Comparison of ENCODE assay signal across 29 cellular contexts in genomic region chr14:68178282-68178681, GRCh38.
DNase-seq lines count a peak whose midpoint lies in the region; TF ChIP-seq lines count a peak whose summit lies in the region.
"Had no signal": no experiment of that assay in that cellular context is flagged by ENCODE, and none has a peak within 500 bp of the region (broad histone marks: within the 10 kb centered on the region; RNA-seq: fewer than 3 reads in every experiment).

No MANE protein-coding gene starts in this region.

- H3K4me3 Mint-ChIP-seq in mesothelial cell of epicardium: no peak overlapping the region
- no peak overlapping the region for H3K4me3 Mint-ChIP-seq in activated T-helper 2 cell treated with anti-CD3 and anti-CD28 coated beads, Interferon-gamma antibody, Interleukin-2, Interleukin-4, amounts not matched to agents 10 μg/mL and 5 μg/mL and 100 μg/mL, durations not matched to agents 14 hours and 24 hours and 36 hours (ENCODE audit: low read depth)
- H3K4me3 Mint-ChIP-seq: activated CD4-positive, alpha-beta memory T cell treated with anti-CD3 and anti-CD28 coated beads for 36 hours; activated naive CD4-positive, alpha-beta T cell treated with anti-CD3 and anti-CD28 coated beads, Interleukin-2, amount 50 U/mL, for 24 hours; IgD-negative memory B cell; immature natural killer cell; neural progenitor cell; T-helper 17 cell had no signal

- peaks cover 83% of the 10 kb centered on the region for H3K4me1 Mint-ChIP-seq in mesothelial cell of epicardium
- peaks cover 29% of the 10 kb centered on the region for H3K4me1 Mint-ChIP-seq in activated T-helper 2 cell treated with anti-CD3 and anti-CD28 coated beads, Interferon-gamma antibody, Interleukin-2, Interleukin-4, amounts not matched to agents 10 μg/mL and 5 μg/mL and 100 μg/mL, durations not matched to agents 14 hours and 24 hours and 36 hours (ENCODE audit: low read depth)

- peak overlapping the region; percentile 24; the same call in 1 of the 2 replicates for H3K27ac ChIP-seq in VCaP
- H3K27ac ChIP-seq: C4-2B, cardiac muscle cell, neural progenitor cell, RWPE1, stomach, tibial artery had no signal

- peak overlapping the region; percentile 89 for H3K27ac Mint-ChIP-seq in mesothelial cell of epicardium
- H3K27ac Mint-ChIP-seq in activated T-helper 2 cell treated with anti-CD3 and anti-CD28 coated beads, Interferon-gamma antibody, Interleukin-2, Interleukin-4, amounts not matched to agents 10 μg/mL and 5 μg/mL and 100 μg/mL, durations not matched to agents 14 hours and 24 hours and 36 hours: no peak overlapping the region
- H3K27ac Mint-ChIP-seq: activated CD4-positive, alpha-beta memory T cell treated with anti-CD3 and anti-CD28 coated beads for 36 hours; activated naive CD4-positive, alpha-beta T cell treated with anti-CD3 and anti-CD28 coated beads, Interleukin-2, amount 50 U/mL, for 24 hours; IgD-negative memory B cell; immature natural killer cell; neural progenitor cell; T-helper 17 cell had no signal

- TF ChIP-seq CTCF in VCaP (conservative IDR thresholded peaks at IDR 0.05) (no peak), mesothelial cell of epicardium (IDR thresholded peaks at IDR 0.05; ENCODE audit: unreplicated experiment) (no peak)

- H3K9me3 Mint-ChIP-seq in mesothelial cell of epicardium: no peaks in the 10 kb centered on the region
- H3K9me3 Mint-ChIP-seq in activated T-helper 2 cell treated with anti-CD3 and anti-CD28 coated beads, Interferon-gamma antibody, Interleukin-2, Interleukin-4, amounts not matched to agents 10 μg/mL and 5 μg/mL and 100 μg/mL, durations not matched to agents 14 hours and 24 hours and 36 hours: no peaks in the 10 kb centered on the region
- H3K9me3 Mint-ChIP-seq: activated CD4-positive, alpha-beta memory T cell treated with anti-CD3 and anti-CD28 coated beads for 36 hours; activated naive CD4-positive, alpha-beta T cell treated with anti-CD3 and anti-CD28 coated beads, Interleukin-2, amount 50 U/mL, for 24 hours; IgD-negative memory B cell; immature natural killer cell; neural progenitor cell had no signal

- H3K27me3 Mint-ChIP-seq in mesothelial cell of epicardium (ENCODE audit: low read depth): no peaks in the 10 kb centered on the region
- no peaks in the 10 kb centered on the region for H3K27me3 Mint-ChIP-seq in activated T-helper 2 cell treated with anti-CD3 and anti-CD28 coated beads, Interferon-gamma antibody, Interleukin-2, Interleukin-4, amounts not matched to agents 10 μg/mL and 5 μg/mL and 100 μg/mL, durations not matched to agents 14 hours and 24 hours and 36 hours (ENCODE audit: low read depth)
- H3K27me3 Mint-ChIP-seq: activated CD4-positive, alpha-beta memory T cell treated with anti-CD3 and anti-CD28 coated beads for 36 hours; activated naive CD4-positive, alpha-beta T cell treated with anti-CD3 and anti-CD28 coated beads, Interleukin-2, amount 50 U/mL, for 24 hours; IgD-negative memory B cell; T-helper 17 cell had no signal

- H3K36me3 Mint-ChIP-seq in mesothelial cell of epicardium: no peaks in the 10 kb centered on the region
- H3K36me3 Mint-ChIP-seq in activated T-helper 2 cell treated with anti-CD3 and anti-CD28 coated beads, Interferon-gamma antibody, Interleukin-2, Interleukin-4, amounts not matched to agents 10 μg/mL and 5 μg/mL and 100 μg/mL, durations not matched to agents 14 hours and 24 hours and 36 hours (ENCODE audit: low read depth): no peaks in the 10 kb centered on the region
- H3K36me3 Mint-ChIP-seq: activated CD4-positive, alpha-beta memory T cell treated with anti-CD3 and anti-CD28 coated beads for 36 hours; activated naive CD4-positive, alpha-beta T cell treated with anti-CD3 and anti-CD28 coated beads, Interleukin-2, amount 50 U/mL, for 24 hours had no signal

- DNase-seq in HT1080 (ENCODE audit: low read depth): peak; percentile 51
- no peak for DNase-seq in mesothelial cell of epicardium (ENCODE audit: low spot score in 2 of 2, unreplicated experiment in 2 of 2)
- DNase-seq in activated T-helper 2 cell treated with anti-CD3 and anti-CD28 coated beads, Interferon-gamma antibody, Interleukin-2, Interleukin-4, amounts not matched to agents 10 μg/mL and 5 μg/mL and 100 μg/mL, durations not matched to agents 14 hours and 24 hours and 36 hours (ENCODE audit: low spot score): no peak
- no peak for DNase-seq in SKM-1 treated with dmso at 0.1 percent for 144 hours (lab: John Stamatoyannopoulos, UW; ENCODE audit: unreplicated experiment)
- no peak for DNase-seq in midbrain (lab: John Stamatoyannopoulos, UW)
- DNase-seq in nucleus accumbens (lab: John Stamatoyannopoulos, UW): no peak
- DNase-seq: activated CD4-positive, alpha-beta memory T cell treated with anti-CD3 and anti-CD28 coated beads for 36 hours; activated CD4-positive, CD25-positive, alpha-beta regulatory T cell treated with anti-CD3 and anti-CD28 coated beads, Interleukin-2, amount 50 U/mL, for 72 hours; activated CD8-positive, alpha-beta memory T cell treated with anti-CD3 and anti-CD28 coated beads, Interleukin-2, amount 50 U/mL, for 4 hours; amniotic stem cell; Caco-2; DMS53; GDM1; immature natural killer cell; left cardiac atrium; NCI-H1694; NCI-H446 treated with DMSO at 0.1 percent for 48 hours; NCI-H774; right cardiac atrium; stomach; T-helper 17 cell; tibial artery had no signal

- intact Hi-C loops in activated T-helper 2 cell treated with anti-CD3 and anti-CD28 coated beads, Interferon-gamma antibody, Interleukin-2, Interleukin-4, amounts not matched to agents 10 μg/mL and 5 μg/mL and 100 μg/mL, durations not matched to agents 14 hours and 24 hours and 36 hours (cut with micrococcal nuclease): no loop called here
